In genomic region chr15:40066531-40066930, GRCh38 we compare ENCODE assay signal across 17 cellular contexts.
"Had no signal": no experiment of that assay in that cellular context is flagged by ENCODE, and none has a peak within 500 bp of the region (broad histone marks: within the 10 kb centered on the region; RNA-seq: fewer than 3 reads in every experiment).

No MANE protein-coding gene starts in this region.

- H3K27me3 ChIP-seq: adrenal gland, cardiac muscle cell, right atrium auricular region, upper lobe of left lung had no signal

- DNase-seq: activated naive CD4-positive, alpha-beta T cell treated with anti-CD3 and anti-CD28 coated beads, Interleukin-2, amount 50 U/mL, for 16 hours; esophagus squamous epithelium; hypothalamus; kidney glomerular epithelial cell; left ventricle myocardium superior; mesenchymal stem cell; natural killer cell; small intestine; stimulated activated CD4-positive, alpha-beta T cell treated with anti-CD3 and anti-CD28 coated beads, Interleukin-4, amount 100 ng/mL, for 4 hours; stimulated activated CD8-positive, alpha-beta memory T cell treated with anti-CD3 and anti-CD28 coated beads, Interleukin-4, amount 100 ng/mL, for 48 hours; stimulated activated naive CD4-positive, alpha-beta T cell treated with Interleukin-2 at 50 U/mL for 16 hours; substantia nigra; upper lobe of left lung had no signal

- H3K36me3 ChIP-seq: adrenal gland, cardiac muscle cell, esophagus squamous epithelium, right atrium auricular region, upper lobe of left lung had no signal

- H3K27ac ChIP-seq: adrenal gland, cardiac muscle cell, esophagus squamous epithelium, right atrium auricular region, upper lobe of left lung had no signal

- H3K4me3 ChIP-seq: adrenal gland, cardiac muscle cell, esophagus squamous epithelium, right atrium auricular region, upper lobe of left lung had no signal

- H3K9me3 ChIP-seq: adrenal gland, esophagus squamous epithelium, right atrium auricular region, upper lobe of left lung had no signal

- ATAC-seq: activated CD4-positive, CD25-positive, alpha-beta regulatory T cell treated with anti-CD3 and anti-CD28 coated beads, Interleukin-2, amount 50 U/mL, for 24 hours; left ventricle myocardium superior; natural killer cell had no signal
